ENCODE assay signal across 8 cellular contexts in the genomic region with DNA sequence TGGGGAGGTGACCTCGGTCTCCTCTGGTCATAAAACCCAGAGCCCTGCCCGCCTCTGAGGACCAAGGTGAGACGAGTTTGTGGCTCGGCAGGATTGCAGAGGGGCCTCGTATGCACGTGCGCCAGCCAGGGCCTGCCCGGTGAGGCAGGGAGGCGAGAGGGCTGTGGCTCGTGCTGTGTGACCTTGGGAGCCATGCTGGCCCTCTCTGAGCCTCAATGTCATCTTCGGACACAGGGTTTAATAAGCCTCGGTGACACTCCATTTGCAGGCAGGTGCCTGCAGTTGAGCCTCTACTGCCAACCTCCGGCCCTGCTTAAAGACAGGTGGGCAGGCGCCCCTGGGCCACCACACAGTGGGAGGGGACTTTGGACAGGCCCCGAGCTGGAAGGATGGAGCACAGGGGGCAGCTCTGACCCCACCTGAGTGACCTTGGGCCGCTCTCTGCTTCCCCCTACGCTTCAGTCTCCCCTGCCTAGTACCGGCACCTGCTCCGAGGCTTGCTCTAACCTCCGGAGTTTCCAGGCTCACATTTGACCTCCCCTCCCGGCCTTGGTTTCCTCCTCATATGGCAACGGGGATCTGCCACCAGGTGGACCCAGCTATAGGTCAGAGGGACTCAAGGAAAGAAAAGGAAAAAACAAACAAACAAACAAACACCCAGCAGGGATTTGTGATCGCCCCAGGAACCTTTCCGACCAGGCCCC. TPM values are rescaled to one million over a fixed set of nuclear protein-coding genes. Genes with fewer than 3 reads are reported as not detected.
A peak's percentile ranks its signal among the peaks of the same experiment; 100 is the strongest.
DNase-seq lines count a peak whose midpoint lies in the region; ATAC-seq, FAIRE-seq and TF ChIP-seq lines count a peak whose summit lies in the region.

No MANE protein-coding gene starts in this region.

- TF ChIP-seq CTCF in A549 (IDR thresholded peaks at IDR 0.05): no peak; the same call in 2 of the 3 replicates
- TF ChIP-seq CTCF in HL-60 (IDR thresholded peaks at IDR 0.05; ENCODE audit: insufficient read depth, low read length): no peak
- peak; percentile 9 for TF ChIP-seq CTCF in bronchial epithelial cell (IDR thresholded peaks at IDR 0.05; ENCODE audit: insufficient read depth, low read length, severe bottlenecking)
- no peak for TF ChIP-seq CTCF in mucosa of descending colon (IDR thresholded peaks at IDR 0.05)

- TF ChIP-seq RAD21 in A549 (conservative IDR thresholded peaks at IDR 0.05 in 1 of 2, IDR thresholded peaks at IDR 0.05 in 1 of 2): no peak

- peaks cover 58% of the 10 kb centered on the region for H3K4me1 ChIP-seq in A549
- peaks cover 55% of the 10 kb centered on the region for H3K4me1 ChIP-seq in mucosa of descending colon (ENCODE audit: low read depth)

- H3K4me2 ChIP-seq in A549: peak overlapping the region; percentile 90

- peak overlapping the region; percentile 96 for H3K4me3 ChIP-seq in A549
- H3K4me3 ChIP-seq in HL-60 (replicated peaks; ENCODE audit: insufficient read depth, low read length): peak overlapping the region; percentile 91
- H3K4me3 ChIP-seq in bronchial epithelial cell (ENCODE audit: low read depth, low read length): peak overlapping the region; percentile 84
- peak overlapping the region; percentile 73 for H3K4me3 ChIP-seq in mucosa of descending colon

- H3K27me3 ChIP-seq in HL-60 (ENCODE audit: insufficient read depth, poor library complexity, severe bottlenecking) (no peaks in the 10 kb centered on the region), bronchial epithelial cell (ENCODE audit: control insufficient read depth, insufficient read depth, low read length) (no peaks in the 10 kb centered on the region)

- DNase-seq in A549 (ENCODE audit: low read depth in 1 of 2, low spot score in 1 of 2) (peak in 1 of 2 experiments; percentile 38), HL-60 (ENCODE audit: low read depth in 1 of 2, low spot score in 1 of 2) (no peak), bronchial epithelial cell (ENCODE audit: low read depth) (no peak), mucosa of descending colon (peak in 2 of 3 donors; percentile 55 to 63), NCI-H82 (lab: John Stamatoyannopoulos, UW) (no peak), GM19240 (ENCODE audit: insufficient read length, low spot score) (no peak)

- POLR2A ChIA-PET in A549 (lab: Yijun Ruan, JAX): no interaction called here

- 26% methylated on average over 12 of the region's 24 CpGs for WGBS in A549 (ENCODE audit: missing lambda C conversion rate)

- TF ChIP-seq POLR2A in A549 (IDR thresholded peaks at IDR 0.05; ENCODE audit: low read length): no peak

- no peak for FAIRE-seq in A549 (lab: Jason Lieb, UNC)
- FAIRE-seq in bronchial epithelial cell (lab: Jason Lieb, UNC): no peak

- CTCF ChIA-PET in A549 (lab: Yijun Ruan, JAX): interaction anchor here (1.2 to 1.5 kb wide), 3 partner anchors 18 to 143 kb away, joined by 3 to 4 read pairs (median 4); no protein-coding TSS in a partner anchor

- intact Hi-C loops in mucosa of descending colon (cut with DNase I, micrococcal nuclease): no loop called here

- no peak for TF ChIP-seq EP300 in A549 (IDR thresholded peaks at IDR 0.05)

- ATAC-seq in A549 (no peak; a peak in 1 of 6 replicates), mucosa of descending colon (no peak), HG03342 (IDR thresholded peaks at IDR 0.05; ENCODE audit: unreplicated experiment) (no peak), HG02970 (IDR thresholded peaks at IDR 0.05; ENCODE audit: low FRiP score, unreplicated experiment) (no peak)

- H3K27ac ChIP-seq in A549: peak overlapping the region; percentile 97 to 99
- peak overlapping the region; percentile 90 for H3K27ac ChIP-seq in HL-60 (replicated peaks)

- H3K36me3 ChIP-seq in bronchial epithelial cell (ENCODE audit: control insufficient read depth, insufficient read depth, low read length): peaks cover 9% of the 10 kb centered on the region
- H3K36me3 ChIP-seq in mucosa of descending colon (ENCODE audit: low read depth): no peaks in the 10 kb centered on the region

- no peaks in the 10 kb centered on the region for H3K9me3 ChIP-seq in A549
- H3K9me3 ChIP-seq in mucosa of descending colon: no peaks in the 10 kb centered on the region

TF ChIP-seq in A549, 52 proteins besides CTCF, POLR2A, EP300 and RAD21:
- TF ChIP-seq, protein P1, sequence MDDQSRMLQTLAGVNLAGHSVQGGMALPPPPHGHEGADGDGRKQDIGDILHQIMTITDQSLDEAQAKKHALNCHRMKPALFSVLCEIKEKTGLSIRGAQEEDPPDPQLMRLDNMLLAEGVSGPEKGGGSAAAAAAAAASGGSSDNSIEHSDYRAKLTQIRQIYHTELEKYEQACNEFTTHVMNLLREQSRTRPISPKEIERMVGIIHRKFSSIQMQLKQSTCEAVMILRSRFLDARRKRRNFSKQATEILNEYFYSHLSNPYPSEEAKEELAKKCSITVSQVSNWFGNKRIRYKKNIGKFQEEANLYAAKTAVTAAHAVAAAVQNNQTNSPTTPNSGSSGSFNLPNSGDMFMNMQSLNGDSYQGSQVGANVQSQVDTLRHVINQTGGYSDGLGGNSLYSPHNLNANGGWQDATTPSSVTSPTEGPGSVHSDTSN (IDR thresholded peaks at IDR 0.05): no peak
- no peak for TF ChIP-seq MYC (IDR thresholded peaks at IDR 0.05; ENCODE audit: borderline replicate concordance, low read length)
- TF ChIP-seq MAFK (IDR thresholded peaks at IDR 0.05; ENCODE audit: partially characterized antibody): no peak
- TF ChIP-seq FOSB (CRISPR knock-in tag; IDR thresholded peaks at IDR 0.05): no peak
- TF ChIP-seq ZFP36 (IDR thresholded peaks at IDR 0.05; ENCODE audit: borderline replicate concordance, partially characterized antibody): peak; percentile 85
- peak; percentile 79; the same call in 1 of the 2 replicates for TF ChIP-seq KDM1A (IDR thresholded peaks at IDR 0.05; ENCODE audit: low read depth)
- TF ChIP-seq EHF (CRISPR knock-in tag; IDR thresholded peaks at IDR 0.05): no peak

RNA-seq across cellular contexts. Expression of a gene that starts 3.2 kb away (rescaled TPM):
- polyA plus RNA-seq in A549 (2011; rRNA removed): 2.2 and 2.3 TPM in 2 replicates
- 7.0 and 12.5 TPM in 2 replicates for polyA plus RNA-seq in A549 (2012; cell fraction: cytosol; rRNA removed)
- polyA plus RNA-seq in A549 (2012; cell fraction: nucleus; rRNA removed): 15.8 and 26.9 TPM in 2 replicates
- 10.2 to 11.6 TPM (median 11.4 TPM) in 3 replicates for polyA plus RNA-seq in A549 (2017; fragmentation: RNase III; extraction: RNeasy Plus Mini Kit Qiagen cat#74134 plus additional on column Dnase treatment)
- polyA minus RNA-seq in A549 (2011; rRNA and poly(A)+ RNA removed): 2.6 and 3.7 TPM in 2 replicates
- 15.3 and 29.2 TPM in 2 replicates for total RNA-seq in bronchial epithelial cell
- total RNA-seq in mucosa of descending colon: 100 to 1,000 TPM; 104 to 115 (median 112) TPM

RNA-seq across cellular contexts. Expression of a gene that starts 56.0 kb away (rescaled TPM):
- polyA plus RNA-seq in A549 (2011; rRNA removed) (4.5 and 5.2 TPM in 2 replicates), A549 (2017; fragmentation: RNase III; extraction: RNeasy Plus Mini Kit Qiagen cat#74134 plus additional on column Dnase treatment) (10.6 to 12.8 TPM (median 11.3 TPM) in 3 replicates)
- polyA plus RNA-seq in A549 (2012; cell fraction: cytosol; rRNA removed): 8.6 and 11.9 TPM in 2 replicates
- polyA plus RNA-seq in A549 (2012; cell fraction: nucleus; rRNA removed): 17.1 and 17.4 TPM in 2 replicates
- 8.8 and 10.8 TPM in 2 replicates for polyA minus RNA-seq in A549 (2011; rRNA and poly(A)+ RNA removed)
- total RNA-seq in bronchial epithelial cell (10.0 and 24.2 TPM in 2 replicates), mucosa of descending colon (10 to 100 TPM; 27.4 to 44.6 (median 29.5) TPM)

Comparison
In these comparisons a context has a peak if more than half of its experiments do, and no peak if none do; other contexts are left out.
1. DNase-seq: peak in mucosa of descending colon (2 of 3); none in HL-60 (0 of 2), bronchial epithelial cell (single experiment), NCI-H82 (single experiment) and GM19240 (single experiment).
2. Peak in every context shown above with its lines, with median percentiles within 50 percentile points of each other: H3K4me3 ChIP-seq.